In the genomic region with DNA sequence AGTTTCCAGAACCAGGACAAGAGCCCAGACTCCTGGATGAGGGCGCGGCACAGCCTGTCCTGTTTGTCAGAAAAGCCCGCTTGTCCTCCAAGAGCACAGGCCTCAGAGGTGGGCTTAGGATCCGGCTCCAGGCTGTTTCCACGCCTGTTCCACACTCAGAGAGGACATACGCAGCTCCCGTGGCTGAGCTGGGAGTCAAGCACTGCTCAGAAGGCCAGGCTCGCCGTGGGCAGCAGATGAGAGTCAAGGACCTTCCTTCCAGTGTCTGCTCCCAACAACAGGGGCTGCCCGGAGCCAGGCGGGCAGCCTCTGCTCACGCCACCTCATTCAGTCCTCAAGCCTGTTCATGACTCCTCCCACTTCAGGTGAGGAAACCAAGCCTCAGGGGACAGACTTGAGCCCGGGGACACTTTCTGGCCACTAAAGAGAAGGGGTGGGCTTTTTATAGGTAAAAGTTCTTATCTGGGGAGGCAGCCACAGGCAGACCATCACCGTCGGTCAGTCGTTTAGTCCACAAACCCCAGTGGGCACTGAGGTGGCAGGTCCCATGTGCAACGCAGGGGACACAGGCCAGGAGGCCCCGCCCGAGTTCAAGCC, we compare ENCODE assay signal across 8 cellular contexts. TPM values are rescaled to one million over a fixed set of nuclear protein-coding genes. Genes with fewer than 3 reads are reported as not detected.
A peak's percentile ranks its signal among the peaks of the same experiment; 100 is the strongest.
DNase-seq lines count a peak whose midpoint lies in the region; TF ChIP-seq lines count a peak whose summit lies in the region.
"Had no signal": no experiment of that assay in that cellular context is flagged by ENCODE, and none has a peak within 500 bp of the region (broad histone marks: within the 10 kb centered on the region; RNA-seq: fewer than 3 reads in every experiment).

No MANE protein-coding gene starts in this region.

- no peak overlapping the region for H2AFZ ChIP-seq in OCI-LY1 (ENCODE audit: low read length)

- H3K4me3 ChIP-seq in OCI-LY1 (ENCODE audit: low read depth, low read length, poor library complexity, severe bottlenecking), result peak overlapping the region; percentile 100
- H3K4me3 ChIP-seq in thyroid gland (replicated peaks in 1 of 3), result peak overlapping the region in 1 of 3 donors; percentile 10

- H3K4me1 ChIP-seq in OCI-LY1 (ENCODE audit: insufficient read depth, low read length, severe bottlenecking) (peaks cover 65% of the 10 kb centered on the region), thyroid gland (peaks cover 55 to 64% of the 10 kb centered on the region in 2 donors)

- peak overlapping the region; percentile 90 for H3K4me2 ChIP-seq in OCI-LY1 (ENCODE audit: low read length)

- H3K4me3 Mint-ChIP-seq in dendritic cell treated with granulocyte-macrophage colony-stimulating factor and Interleukin-4, amounts not matched to agents 40 ng/mL and 50 ng/mL, for 4 days, result peak overlapping the region; percentile 17
- H3K4me3 Mint-ChIP-seq in mesothelial cell of epicardium, result peak overlapping the region; percentile 46
- H3K4me3 Mint-ChIP-seq: activated naive CD8-positive, alpha-beta T cell had no signal

- peak in 1 of 2 donors; percentile 22 for TF ChIP-seq POLR2A in thyroid gland (IDR thresholded peaks at IDR 0.05)

- no peaks in the 10 kb centered on the region for H3K27me3 Mint-ChIP-seq in dendritic cell treated with granulocyte-macrophage colony-stimulating factor and Interleukin-4, amounts not matched to agents 40 ng/mL and 50 ng/mL, for 4 days
- no peaks in the 10 kb centered on the region for H3K27me3 Mint-ChIP-seq in mesothelial cell of epicardium (ENCODE audit: low read depth)
- H3K27me3 Mint-ChIP-seq: activated naive CD8-positive, alpha-beta T cell had no signal

- 53 to 63% methylated on average over 11 to 16 of the region's 19 CpGs for WGBS in thyroid gland, 2 donors

- intact Hi-C loops in dendritic cell treated with granulocyte-macrophage colony-stimulating factor and Interleukin-4, amounts not matched to agents 40 ng/mL and 50 ng/mL, for 4 days (cut with micrococcal nuclease), result no loop called here
- intact Hi-C loops in thyroid gland (cut with DNase I), result no loop called here

- no peak for TF ChIP-seq CTCF in OCI-LY1 (IDR thresholded peaks at IDR 0.05; ENCODE audit: low read length)
- no peak for TF ChIP-seq CTCF in mesothelial cell of epicardium (IDR thresholded peaks at IDR 0.05; ENCODE audit: unreplicated experiment)
- TF ChIP-seq CTCF in thyroid gland (IDR thresholded peaks at IDR 0.05), result no peak

- H3K9me3 ChIP-seq in OCI-LY1 (ENCODE audit: low read length), result no peaks in the 10 kb centered on the region
- no peaks in the 10 kb centered on the region for H3K9me3 ChIP-seq in thyroid gland

- H3K36me3 Mint-ChIP-seq in dendritic cell treated with granulocyte-macrophage colony-stimulating factor and Interleukin-4, amounts not matched to agents 40 ng/mL and 50 ng/mL, for 4 days (ENCODE audit: low read depth), result peaks cover 33% of the 10 kb centered on the region
- no peaks in the 10 kb centered on the region for H3K36me3 Mint-ChIP-seq in mesothelial cell of epicardium
- H3K36me3 Mint-ChIP-seq: activated naive CD8-positive, alpha-beta T cell had no signal

- DNase-seq in mesothelial cell of epicardium (ENCODE audit: low spot score in 2 of 2, unreplicated experiment in 2 of 2) (no peak), thyroid gland (peak; percentile 57 to 59), NCI-H1048 (lab: John Stamatoyannopoulos, UW) (no peak), SKM-1 (lab: John Stamatoyannopoulos, UW; ENCODE audit: unreplicated experiment) (no peak), activated T-cell treated with anti-CD3 and anti-CD28 coated beads for 4 hours (no peak)

- H3K27ac ChIP-seq in OCI-LY1 (ENCODE audit: low read depth, low read length, poor library complexity, severe bottlenecking), result peak overlapping the region; percentile 68
- H3K27ac ChIP-seq in thyroid gland, result peak overlapping the region; percentile 84 to 96 (median 91)

- no peaks in the 10 kb centered on the region for H3K79me2 ChIP-seq in OCI-LY1 (ENCODE audit: insufficient read depth, low read length)

- H3K36me3 ChIP-seq in OCI-LY1 (ENCODE audit: insufficient read depth, low read length) (no peaks in the 10 kb centered on the region), thyroid gland (no peaks in the 10 kb centered on the region)

- H3K27me3 ChIP-seq in OCI-LY1 (ENCODE audit: insufficient read depth, low read length), result no peaks in the 10 kb centered on the region
- no peaks in the 10 kb centered on the region for H3K27me3 ChIP-seq in thyroid gland

- no peaks in the 10 kb centered on the region for H3K9me3 Mint-ChIP-seq in dendritic cell treated with granulocyte-macrophage colony-stimulating factor and Interleukin-4, amounts not matched to agents 40 ng/mL and 50 ng/mL, for 4 days
- no peaks in the 10 kb centered on the region for H3K9me3 Mint-ChIP-seq in mesothelial cell of epicardium

- peaks cover 77% of the 10 kb centered on the region for H3K4me1 Mint-ChIP-seq in dendritic cell treated with granulocyte-macrophage colony-stimulating factor and Interleukin-4, amounts not matched to agents 40 ng/mL and 50 ng/mL, for 4 days (ENCODE audit: low read depth)
- peaks cover 34% of the 10 kb centered on the region for H3K4me1 Mint-ChIP-seq in mesothelial cell of epicardium

- H3F3A ChIP-seq in OCI-LY1 (ENCODE audit: insufficient read depth, low read length), result no peaks in the 10 kb centered on the region

- H3K9ac ChIP-seq in OCI-LY1 (ENCODE audit: low read length), result peak overlapping the region; percentile 30; the same call in 1 of the 2 replicates

- H4K20me1 ChIP-seq in OCI-LY1 (ENCODE audit: insufficient read depth, low read length), result no peaks in the 10 kb centered on the region

- H3K27ac Mint-ChIP-seq in dendritic cell treated with granulocyte-macrophage colony-stimulating factor and Interleukin-4, amounts not matched to agents 40 ng/mL and 50 ng/mL, for 4 days, result peak overlapping the region; percentile 82
- H3K27ac Mint-ChIP-seq in mesothelial cell of epicardium, result peak overlapping the region; percentile 96

- no peaks in the 10 kb centered on the region for H3K9me2 ChIP-seq in OCI-LY1 (ENCODE audit: low read depth, low read length)

RNA-seq across cellular contexts. Expression of a gene that starts 3.8 kb away (rescaled TPM):
- total RNA-seq in mesothelial cell of epicardium (94.7 to 102 TPM (median 99.0 TPM) in 3 replicates), thyroid gland (100 to 1,000 TPM in 1 of 4 donors, 10 to 100 TPM in 3; 52.6 to 120 (median 75.5) TPM)

RNA-seq across cellular contexts. Expression of a gene that starts 5.0 kb away (rescaled TPM):
- total RNA-seq in mesothelial cell of epicardium, result 1.3 to 1.7 TPM (median 1.5 TPM) in 3 replicates
- total RNA-seq in thyroid gland, result not detected

RNA-seq across cellular contexts. Expression of a gene that starts 30.8 kb away (rescaled TPM):
- 86.9 to 89.3 TPM (median 87.2 TPM) in 3 replicates for total RNA-seq in mesothelial cell of epicardium
- 10 to 100 TPM; 46.1 to 55.4 (median 49.8) TPM for total RNA-seq in thyroid gland

Comparison
In these comparisons a context has a peak if more than half of its experiments do, and no peak if none do; other contexts are left out.
1. DNase-seq: peak in thyroid gland (2 of 2); none in mesothelial cell of epicardium (0 of 2), NCI-H1048 (single experiment), SKM-1 (single experiment) and activated T-cell treated with anti-CD3 and anti-CD28 coated beads for 4 hours (single experiment).